ENCODE assay signal across 8 cellular contexts in the genomic region with DNA sequence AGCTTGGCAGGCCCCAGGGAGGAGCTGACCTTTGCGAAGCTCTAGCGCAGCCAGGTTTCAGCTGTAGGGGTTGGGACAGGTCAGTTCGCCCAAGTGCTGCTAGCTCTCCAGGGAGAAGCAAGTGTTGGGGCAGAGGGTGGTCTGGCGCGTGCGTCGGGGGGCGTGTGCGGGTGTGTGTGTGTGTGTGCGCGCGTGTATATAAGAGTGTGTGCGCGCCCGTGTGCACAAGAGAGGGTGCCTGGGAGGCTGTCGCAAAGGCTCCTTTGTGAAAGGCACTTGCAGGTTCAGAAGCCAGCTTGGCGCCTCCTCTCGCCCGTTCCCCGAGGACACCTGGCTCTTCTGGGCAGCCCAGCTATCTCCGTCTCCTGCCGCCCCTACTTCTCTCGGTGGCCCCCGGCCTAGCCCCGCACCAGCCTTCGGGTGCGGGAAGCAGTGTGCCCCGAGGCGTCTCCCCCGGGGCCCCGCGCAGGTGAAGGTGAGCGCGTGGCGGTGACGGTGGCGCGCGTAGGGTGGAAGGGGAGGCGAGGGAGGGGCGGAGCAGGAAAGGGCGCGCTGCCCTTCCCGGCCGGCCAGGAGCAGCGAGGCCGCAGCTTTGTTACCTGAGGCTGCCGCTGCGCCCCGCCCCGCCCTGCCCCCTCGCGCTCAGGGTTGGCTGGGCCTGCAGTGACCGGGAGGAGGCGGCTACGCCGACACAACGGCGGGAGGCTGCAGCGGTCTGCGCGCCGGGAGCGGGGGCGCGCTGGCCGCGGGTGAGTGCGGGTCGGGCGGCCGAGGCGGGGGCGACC. TPM values are rescaled to one million over a fixed set of nuclear protein-coding genes. Genes with fewer than 3 reads are reported as not detected.
DNase-seq lines count a peak whose midpoint lies in the region; ATAC-seq and TF ChIP-seq lines count a peak whose summit lies in the region.

A gene with protein sequence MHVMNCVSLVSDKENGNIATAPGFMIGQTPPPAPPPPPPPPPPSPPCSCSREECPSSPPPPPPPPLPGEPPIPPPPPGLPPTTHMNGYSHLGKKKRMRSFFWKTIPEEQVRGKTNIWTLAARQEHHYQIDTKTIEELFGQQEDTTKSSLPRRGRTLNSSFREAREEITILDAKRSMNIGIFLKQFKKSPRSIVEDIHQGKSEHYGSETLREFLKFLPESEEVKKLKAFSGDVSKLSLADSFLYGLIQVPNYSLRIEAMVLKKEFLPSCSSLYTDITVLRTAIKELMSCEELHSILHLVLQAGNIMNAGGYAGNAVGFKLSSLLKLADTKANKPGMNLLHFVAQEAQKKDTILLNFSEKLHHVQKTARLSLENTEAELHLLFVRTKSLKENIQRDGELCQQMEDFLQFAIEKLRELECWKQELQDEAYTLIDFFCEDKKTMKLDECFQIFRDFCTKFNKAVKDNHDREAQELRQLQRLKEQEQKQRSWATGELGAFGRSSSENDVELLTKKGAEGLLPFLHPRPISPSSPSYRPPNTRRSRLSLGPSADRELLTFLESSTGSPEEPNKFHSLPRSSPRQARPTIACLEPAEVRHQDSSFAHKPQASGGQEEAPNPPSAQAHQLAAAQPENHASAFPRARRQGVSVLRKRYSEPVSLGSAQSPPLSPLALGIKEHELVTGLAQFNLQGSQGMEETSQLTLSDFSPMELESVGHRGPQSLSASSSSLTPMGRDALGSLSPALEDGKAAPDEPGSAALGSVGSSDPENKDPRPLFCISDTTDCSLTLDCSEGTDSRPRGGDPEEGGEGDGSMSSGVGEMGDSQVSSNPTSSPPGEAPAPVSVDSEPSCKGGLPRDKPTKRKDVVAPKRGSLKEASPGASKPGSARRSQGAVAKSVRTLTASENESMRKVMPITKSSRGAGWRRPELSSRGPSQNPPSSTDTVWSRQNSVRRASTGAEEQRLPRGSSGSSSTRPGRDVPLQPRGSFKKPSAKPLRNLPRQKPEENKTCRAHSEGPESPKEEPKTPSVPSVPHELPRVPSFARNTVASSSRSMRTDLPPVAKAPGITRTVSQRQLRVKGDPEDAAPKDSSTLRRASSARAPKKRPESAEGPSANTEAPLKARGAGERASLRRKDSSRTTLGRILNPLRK (plus strand): TSS at position 663 of the 785 bp plus-strand sequence. CDS start 6,735 bp downstream, outside the sequence.

- CTCF ChIA-PET in A673 (lab: Charles Lee) (no interaction called here), GM10248 (lab: Yijun Ruan, JAX) (interaction anchor here (1.1 kb wide), 1 partner anchor 192 kb away, joined by 4 read pairs; no protein-coding TSS in a partner anchor)

- H3K27me3 Mint-ChIP-seq in activated T-helper 17 cell treated with anti-CD3 and anti-CD28 coated beads, Interleukin-2, amount 50 U/mL, for 72 hours: peaks cover 51% of the 10 kb centered on the region

- H3K9me3 Mint-ChIP-seq in activated T-helper 17 cell treated with anti-CD3 and anti-CD28 coated beads, Interleukin-2, amount 50 U/mL, for 72 hours: no peaks in the 10 kb centered on the region

- H3K4me1 Mint-ChIP-seq in activated T-helper 17 cell treated with anti-CD3 and anti-CD28 coated beads, Interleukin-2, amount 50 U/mL, for 72 hours: peaks cover 14% of the 10 kb centered on the region

- H3K27ac ChIP-seq in A673 (ENCODE audit: low read depth, low read length, poor library complexity, severe bottlenecking) (no peak within 1 kb of the TSS), left ventricle myocardium inferior (replicated peaks) (no peak within 1 kb of the TSS), rectal smooth muscle tissue (ENCODE audit: low read depth, low read length) (no peak within 1 kb of the TSS)

- POLR2A ChIA-PET in A673 (lab: Charles Lee; ENCODE audit: low non-redundant PET) (no interaction called here), GM10248 (lab: Yijun Ruan, JAX) (no interaction called here)

- TF ChIP-seq CTCF in A673 (conservative IDR thresholded peaks at IDR 0.05; ENCODE audit: low read depth, low read length): no peak
- TF ChIP-seq CTCF in GM10248 (IDR thresholded peaks at IDR 0.05; ENCODE audit: control extremely low read depth, extremely low read depth, low read depth, missing control alignments): no peak
- TF ChIP-seq CTCF in left ventricle myocardium inferior (IDR thresholded peaks at IDR 0.05; ENCODE audit: borderline replicate concordance): peak; percentile 11

- H3K4me3 ChIP-seq in A673 (ENCODE audit: low read depth, low read length, poor library complexity, severe bottlenecking): peak within 1 kb of the TSS; percentile 61
- peak within 1 kb of the TSS; percentile 65 for H3K4me3 ChIP-seq in left ventricle myocardium inferior
- H3K4me3 ChIP-seq in rectal smooth muscle tissue (ENCODE audit: low read length): peak within 1 kb of the TSS; percentile 65

- H3K27ac Mint-ChIP-seq in activated T-helper 17 cell treated with anti-CD3 and anti-CD28 coated beads, Interleukin-2, amount 50 U/mL, for 72 hours: no peak within 1 kb of the TSS

- H3K4me3 Mint-ChIP-seq in activated T-helper 17 cell treated with anti-CD3 and anti-CD28 coated beads, Interleukin-2, amount 50 U/mL, for 72 hours: peak within 1 kb of the TSS; percentile 46

- H3K27me3 ChIP-seq in A673 (replicated peaks; ENCODE audit: insufficient read depth, low read depth, low read length, poor library complexity): peaks cover 61% of the 10 kb centered on the region
- peaks cover 79% of the 10 kb centered on the region for H3K27me3 ChIP-seq in left ventricle myocardium inferior (ENCODE audit: low read depth)
- no peaks in the 10 kb centered on the region for H3K27me3 ChIP-seq in rectal smooth muscle tissue (ENCODE audit: control insufficient read depth, insufficient read depth, low read length)

- H3K36me3 Mint-ChIP-seq in activated T-helper 17 cell treated with anti-CD3 and anti-CD28 coated beads, Interleukin-2, amount 50 U/mL, for 72 hours (ENCODE audit: low read depth): peaks cover 8% of the 10 kb centered on the region

- no TSS peak for BruUV-seq in A673 (replicated peaks; lab: Mats Ljungman, UMichigan)

- H3K4me1 ChIP-seq in A673 (ENCODE audit: insufficient read depth, low read length, poor library complexity, severe bottlenecking) (no peaks in the 10 kb centered on the region), left ventricle myocardium inferior (peaks cover 32% of the 10 kb centered on the region), rectal smooth muscle tissue (ENCODE audit: control insufficient read depth, insufficient read depth, low read length) (no peaks in the 10 kb centered on the region)

- ATAC-seq in activated T-helper 17 cell treated with anti-CD3 and anti-CD28 coated beads, Interleukin-2, amount 50 U/mL, for 72 hours (replicated peaks): peak; percentile 15
- no peak for ATAC-seq in HG03039 (IDR thresholded peaks at IDR 0.05; ENCODE audit: unreplicated experiment)

- H3K9me3 ChIP-seq in A673 (ENCODE audit: low read depth, low read length, poor library complexity, severe bottlenecking) (no peaks in the 10 kb centered on the region), left ventricle myocardium inferior (replicated peaks) (no peaks in the 10 kb centered on the region)

- H3K36me3 ChIP-seq in A673 (ENCODE audit: insufficient read depth, low read length, poor library complexity, severe bottlenecking) (no peaks in the 10 kb centered on the region), left ventricle myocardium inferior (no peaks in the 10 kb centered on the region), rectal smooth muscle tissue (ENCODE audit: control insufficient read depth, insufficient read depth, low read length) (no peaks in the 10 kb centered on the region)

- H3K9ac ChIP-seq in rectal smooth muscle tissue (ENCODE audit: low read length): no peak within 1 kb of the TSS

- DNase-seq in A673 (ENCODE audit: low spot score) (no peak), GM10248 (ENCODE audit: extremely low spot score) (peak; percentile 38), NCI-H146 treated with DMSO at 0.1 percent for 48 hours (lab: John Stamatoyannopoulos, UW; ENCODE audit: unreplicated experiment) (peak; percentile 64), left ventricle myocardium inferior (no peak), globus pallidus (ENCODE audit: low spot score) (no peak)

- intact Hi-C loops in A673 (cut with micrococcal nuclease; ENCODE audit: unreplicated experiment): loop anchor here (5.0 kb wide), 1 partner anchor 146 kb away; no protein-coding TSS in a partner anchor
- intact Hi-C loops in left ventricle myocardium inferior (cut with micrococcal nuclease): no loop called here

RNA-seq across cellular contexts. Expression of the gene that starts here (rescaled TPM):
- total RNA-seq in A673 (2021) (0.26 and 0.39 TPM in 2 replicates), left ventricle myocardium inferior (0.38 TPM)
- under 1 TPM; 0.32 to 0.48 TPM for total RNA-seq in activated T-helper 17 cell treated with anti-CD3 and anti-CD28 coated beads, Interleukin-2, amount 50 U/mL, for 72 hours

Comparison
In these comparisons a context has a peak if more than half of its experiments do, and no peak if none do; other contexts are left out.
1. Peak in ATAC-seq in activated T-helper 17 cell treated with anti-CD3 and anti-CD28 coated beads, Interleukin-2, amount 50 U/mL, for 72 hours; RNA of the gene not detected or under 1 TPM.
2. DNase-seq: peak in GM10248 (single experiment) and NCI-H146 treated with DMSO at 0.1 percent for 48 hours (single experiment); none in A673 (single experiment), left ventricle myocardium inferior (single experiment) and globus pallidus (single experiment).
3. Peak in every context shown above with its lines, with median percentiles within 50 percentile points of each other: H3K4me3 ChIP-seq.